ENCODE assay signal across 9 cellular contexts in genomic region chr10:58384095-58384494, GRCh38. TPM values are rescaled to one million over a fixed set of nuclear protein-coding genes. Genes with fewer than 3 reads are reported as not detected.
A peak's percentile ranks its signal among the peaks of the same experiment; 100 is the strongest.
DNase-seq lines count a peak whose midpoint lies in the region; ATAC-seq and TF ChIP-seq lines count a peak whose summit lies in the region.
"Had no signal": no experiment of that assay in that cellular context is flagged by ENCODE, and none has a peak within 500 bp of the region (broad histone marks: within the 10 kb centered on the region; RNA-seq: fewer than 3 reads in every experiment).

No MANE protein-coding gene starts in this region.

- peak; percentile 55 for ATAC-seq in GM19452 (IDR thresholded peaks at IDR 0.05; ENCODE audit: unreplicated experiment)
- ATAC-seq in HG03520 (IDR thresholded peaks at IDR 0.05; ENCODE audit: unreplicated experiment) = peak; percentile 71

- no peak overlapping the region for H3K27ac ChIP-seq in iPS-20b (ENCODE audit: low read length)
- H3K27ac ChIP-seq in stomach smooth muscle (ENCODE audit: low read length) = peak overlapping the region; percentile 85

- no peaks in the 10 kb centered on the region for H3K27me3 Mint-ChIP-seq in CD14-positive monocyte (ENCODE audit: low read depth in 3 of 3)

- peaks cover 9% of the 10 kb centered on the region for H3K27me3 ChIP-seq in iPS-20b (ENCODE audit: insufficient read depth, low read length)
- H3K27me3 ChIP-seq in stomach smooth muscle (ENCODE audit: control insufficient read depth in 1 of 2, insufficient read depth in 2 of 2, low read length in 2 of 2) = no peaks in the 10 kb centered on the region

- H3K9me3 ChIP-seq in iPS-20b (ENCODE audit: insufficient read depth, low read depth, low read length) (no peaks in the 10 kb centered on the region), stomach smooth muscle (ENCODE audit: control insufficient read depth in 2 of 2, low read length in 2 of 2) (no peaks in the 10 kb centered on the region)

- H3K4me1 ChIP-seq in iPS-20b (ENCODE audit: insufficient read depth, low read length) = peaks cover 6% of the 10 kb centered on the region; the same call in 1 of the 2 replicates
- peaks cover 3% of the 10 kb centered on the region for H3K4me1 ChIP-seq in stomach smooth muscle (ENCODE audit: control insufficient read depth, insufficient read depth, low read length)

- peak overlapping the region; percentile 97 for H3K4me3 ChIP-seq in WI38 (ENCODE audit: low read depth, low read length)
- H3K4me3 ChIP-seq in iPS-20b (ENCODE audit: low read length) = peak overlapping the region; percentile 87
- peak overlapping the region; percentile 78 to 89 for H3K4me3 ChIP-seq in stomach smooth muscle (ENCODE audit: low read length in 2 of 2)

- H3K36me3 ChIP-seq in iPS-20b (ENCODE audit: insufficient read depth, low read depth, low read length) (peaks cover 27% of the 10 kb centered on the region), stomach smooth muscle (ENCODE audit: control insufficient read depth in 2 of 2, insufficient read depth in 2 of 2, low read length in 2 of 2) (peaks cover 3 to 9% of the 10 kb centered on the region in 2 donors)

- H3K4me1 Mint-ChIP-seq in CD14-positive monocyte = peaks cover 41% of the 10 kb centered on the region

- peak overlapping the region; percentile 97 to 99 for H3K4me3 Mint-ChIP-seq in CD14-positive monocyte

- H3K27ac Mint-ChIP-seq in CD14-positive monocyte = peak overlapping the region; percentile 97 to 99 (median 98)

- intact Hi-C loops in CD14-positive monocyte (cut with micrococcal nuclease) = loop anchor here (1.0 to 5.0 kb wide), 2 partner anchors 52 to 116 kb away; no protein-coding TSS in a partner anchor

- H3K36me3 Mint-ChIP-seq in CD14-positive monocyte = peaks cover 16 to 24% of the 10 kb centered on the region in 2 donors

- no peak for TF ChIP-seq CTCF in CD14-positive monocyte (IDR thresholded peaks at IDR 0.05)
- no peak for TF ChIP-seq CTCF in WI38 (IDR thresholded peaks at IDR 0.05; ENCODE audit: low read depth, low read length)

- peaks cover 0 to 4% (median 0%) of the 10 kb centered on the region in 7 donors for H3K9me3 Mint-ChIP-seq in CD14-positive monocyte

- H3K9ac ChIP-seq in iPS-20b (ENCODE audit: low read depth, low read length) (peak overlapping the region; percentile 98; the same call in 1 of the 2 replicates), stomach smooth muscle (ENCODE audit: low read length in 2 of 2) (peak overlapping the region in 1 of 2 donors; percentile 98)

- DNase-seq in CD14-positive monocyte (ENCODE audit: low spot score) (no peak), COLO829 (ENCODE audit: low spot score) (no peak), D341Med (ENCODE audit: low spot score) (no peak)
- DNase-seq: left cardiac atrium had no signal

RNA-seq across cellular contexts. Expression of gene TFAM, which starts 1.1 kb away (rescaled TPM):
- polyA plus RNA-seq in CD14-positive monocyte = 10 to 100 TPM; 33.8 to 34.4 TPM

RNA-seq across cellular contexts. Expression of gene UBE2D1, which starts 49.3 kb away (rescaled TPM):
- 100 to 1,000 TPM; 107 to 119 TPM for polyA plus RNA-seq in CD14-positive monocyte
